In the genomic region with DNA sequence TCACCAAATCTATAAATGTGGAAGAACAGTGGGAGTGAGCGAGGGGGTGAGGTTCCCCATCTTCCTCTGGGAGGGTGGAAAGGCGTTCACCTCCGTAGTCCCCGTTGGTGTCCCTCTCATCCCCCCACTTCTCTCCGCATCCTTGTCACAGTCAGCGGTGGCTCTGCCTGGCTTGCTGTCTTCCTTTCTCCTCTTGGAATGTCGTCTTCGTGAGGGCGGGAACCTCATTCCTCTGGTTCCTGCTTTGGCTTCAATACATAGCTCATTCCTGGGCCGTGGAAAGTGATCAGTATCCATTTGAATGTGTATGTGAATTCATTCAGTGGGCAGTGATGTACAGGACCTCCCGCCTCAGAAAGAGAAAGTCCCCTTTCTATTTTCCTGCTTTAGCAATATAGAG, we compare ENCODE assay signal across 2 cellular contexts.
TF ChIP-seq lines count a peak whose summit lies in the region.

No MANE protein-coding gene starts in this region.

TF ChIP-seq in GM23338, 12 proteins besides CTCF, POLR2A, EP300 and RAD21 (continued from another document):
- TF ChIP-seq, protein P1, sequence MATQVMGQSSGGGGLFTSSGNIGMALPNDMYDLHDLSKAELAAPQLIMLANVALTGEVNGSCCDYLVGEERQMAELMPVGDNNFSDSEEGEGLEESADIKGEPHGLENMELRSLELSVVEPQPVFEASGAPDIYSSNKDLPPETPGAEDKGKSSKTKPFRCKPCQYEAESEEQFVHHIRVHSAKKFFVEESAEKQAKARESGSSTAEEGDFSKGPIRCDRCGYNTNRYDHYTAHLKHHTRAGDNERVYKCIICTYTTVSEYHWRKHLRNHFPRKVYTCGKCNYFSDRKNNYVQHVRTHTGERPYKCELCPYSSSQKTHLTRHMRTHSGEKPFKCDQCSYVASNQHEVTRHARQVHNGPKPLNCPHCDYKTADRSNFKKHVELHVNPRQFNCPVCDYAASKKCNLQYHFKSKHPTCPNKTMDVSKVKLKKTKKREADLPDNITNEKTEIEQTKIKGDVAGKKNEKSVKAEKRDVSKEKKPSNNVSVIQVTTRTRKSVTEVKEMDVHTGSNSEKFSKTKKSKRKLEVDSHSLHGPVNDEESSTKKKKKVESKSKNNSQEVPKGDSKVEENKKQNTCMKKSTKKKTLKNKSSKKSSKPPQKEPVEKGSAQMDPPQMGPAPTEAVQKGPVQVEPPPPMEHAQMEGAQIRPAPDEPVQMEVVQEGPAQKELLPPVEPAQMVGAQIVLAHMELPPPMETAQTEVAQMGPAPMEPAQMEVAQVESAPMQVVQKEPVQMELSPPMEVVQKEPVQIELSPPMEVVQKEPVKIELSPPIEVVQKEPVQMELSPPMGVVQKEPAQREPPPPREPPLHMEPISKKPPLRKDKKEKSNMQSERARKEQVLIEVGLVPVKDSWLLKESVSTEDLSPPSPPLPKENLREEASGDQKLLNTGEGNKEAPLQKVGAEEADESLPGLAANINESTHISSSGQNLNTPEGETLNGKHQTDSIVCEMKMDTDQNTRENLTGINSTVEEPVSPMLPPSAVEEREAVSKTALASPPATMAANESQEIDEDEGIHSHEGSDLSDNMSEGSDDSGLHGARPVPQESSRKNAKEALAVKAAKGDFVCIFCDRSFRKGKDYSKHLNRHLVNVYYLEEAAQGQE (IDR thresholded peaks at IDR 0.05; ENCODE audit: unreplicated experiment) = no peak
- TF ChIP-seq POLR2AphosphoS5 (IDR thresholded peaks at IDR 0.05; ENCODE audit: low read depth) (no peak), NANOG (IDR thresholded peaks at IDR 0.05; ENCODE audit: borderline replicate concordance) (no peak), JUNB (IDR thresholded peaks at IDR 0.05; ENCODE audit: unreplicated experiment) (no peak), STAT1 (IDR thresholded peaks at IDR 0.05; ENCODE audit: unreplicated experiment) (no peak), ZNF114 (CRISPR knock-in tag; IDR thresholded peaks at IDR 0.05) (no peak), EZH2 (IDR thresholded peaks at IDR 0.05; ENCODE audit: low read depth, unreplicated experiment) (no peak)
- TF ChIP-seq, protein P2, sequence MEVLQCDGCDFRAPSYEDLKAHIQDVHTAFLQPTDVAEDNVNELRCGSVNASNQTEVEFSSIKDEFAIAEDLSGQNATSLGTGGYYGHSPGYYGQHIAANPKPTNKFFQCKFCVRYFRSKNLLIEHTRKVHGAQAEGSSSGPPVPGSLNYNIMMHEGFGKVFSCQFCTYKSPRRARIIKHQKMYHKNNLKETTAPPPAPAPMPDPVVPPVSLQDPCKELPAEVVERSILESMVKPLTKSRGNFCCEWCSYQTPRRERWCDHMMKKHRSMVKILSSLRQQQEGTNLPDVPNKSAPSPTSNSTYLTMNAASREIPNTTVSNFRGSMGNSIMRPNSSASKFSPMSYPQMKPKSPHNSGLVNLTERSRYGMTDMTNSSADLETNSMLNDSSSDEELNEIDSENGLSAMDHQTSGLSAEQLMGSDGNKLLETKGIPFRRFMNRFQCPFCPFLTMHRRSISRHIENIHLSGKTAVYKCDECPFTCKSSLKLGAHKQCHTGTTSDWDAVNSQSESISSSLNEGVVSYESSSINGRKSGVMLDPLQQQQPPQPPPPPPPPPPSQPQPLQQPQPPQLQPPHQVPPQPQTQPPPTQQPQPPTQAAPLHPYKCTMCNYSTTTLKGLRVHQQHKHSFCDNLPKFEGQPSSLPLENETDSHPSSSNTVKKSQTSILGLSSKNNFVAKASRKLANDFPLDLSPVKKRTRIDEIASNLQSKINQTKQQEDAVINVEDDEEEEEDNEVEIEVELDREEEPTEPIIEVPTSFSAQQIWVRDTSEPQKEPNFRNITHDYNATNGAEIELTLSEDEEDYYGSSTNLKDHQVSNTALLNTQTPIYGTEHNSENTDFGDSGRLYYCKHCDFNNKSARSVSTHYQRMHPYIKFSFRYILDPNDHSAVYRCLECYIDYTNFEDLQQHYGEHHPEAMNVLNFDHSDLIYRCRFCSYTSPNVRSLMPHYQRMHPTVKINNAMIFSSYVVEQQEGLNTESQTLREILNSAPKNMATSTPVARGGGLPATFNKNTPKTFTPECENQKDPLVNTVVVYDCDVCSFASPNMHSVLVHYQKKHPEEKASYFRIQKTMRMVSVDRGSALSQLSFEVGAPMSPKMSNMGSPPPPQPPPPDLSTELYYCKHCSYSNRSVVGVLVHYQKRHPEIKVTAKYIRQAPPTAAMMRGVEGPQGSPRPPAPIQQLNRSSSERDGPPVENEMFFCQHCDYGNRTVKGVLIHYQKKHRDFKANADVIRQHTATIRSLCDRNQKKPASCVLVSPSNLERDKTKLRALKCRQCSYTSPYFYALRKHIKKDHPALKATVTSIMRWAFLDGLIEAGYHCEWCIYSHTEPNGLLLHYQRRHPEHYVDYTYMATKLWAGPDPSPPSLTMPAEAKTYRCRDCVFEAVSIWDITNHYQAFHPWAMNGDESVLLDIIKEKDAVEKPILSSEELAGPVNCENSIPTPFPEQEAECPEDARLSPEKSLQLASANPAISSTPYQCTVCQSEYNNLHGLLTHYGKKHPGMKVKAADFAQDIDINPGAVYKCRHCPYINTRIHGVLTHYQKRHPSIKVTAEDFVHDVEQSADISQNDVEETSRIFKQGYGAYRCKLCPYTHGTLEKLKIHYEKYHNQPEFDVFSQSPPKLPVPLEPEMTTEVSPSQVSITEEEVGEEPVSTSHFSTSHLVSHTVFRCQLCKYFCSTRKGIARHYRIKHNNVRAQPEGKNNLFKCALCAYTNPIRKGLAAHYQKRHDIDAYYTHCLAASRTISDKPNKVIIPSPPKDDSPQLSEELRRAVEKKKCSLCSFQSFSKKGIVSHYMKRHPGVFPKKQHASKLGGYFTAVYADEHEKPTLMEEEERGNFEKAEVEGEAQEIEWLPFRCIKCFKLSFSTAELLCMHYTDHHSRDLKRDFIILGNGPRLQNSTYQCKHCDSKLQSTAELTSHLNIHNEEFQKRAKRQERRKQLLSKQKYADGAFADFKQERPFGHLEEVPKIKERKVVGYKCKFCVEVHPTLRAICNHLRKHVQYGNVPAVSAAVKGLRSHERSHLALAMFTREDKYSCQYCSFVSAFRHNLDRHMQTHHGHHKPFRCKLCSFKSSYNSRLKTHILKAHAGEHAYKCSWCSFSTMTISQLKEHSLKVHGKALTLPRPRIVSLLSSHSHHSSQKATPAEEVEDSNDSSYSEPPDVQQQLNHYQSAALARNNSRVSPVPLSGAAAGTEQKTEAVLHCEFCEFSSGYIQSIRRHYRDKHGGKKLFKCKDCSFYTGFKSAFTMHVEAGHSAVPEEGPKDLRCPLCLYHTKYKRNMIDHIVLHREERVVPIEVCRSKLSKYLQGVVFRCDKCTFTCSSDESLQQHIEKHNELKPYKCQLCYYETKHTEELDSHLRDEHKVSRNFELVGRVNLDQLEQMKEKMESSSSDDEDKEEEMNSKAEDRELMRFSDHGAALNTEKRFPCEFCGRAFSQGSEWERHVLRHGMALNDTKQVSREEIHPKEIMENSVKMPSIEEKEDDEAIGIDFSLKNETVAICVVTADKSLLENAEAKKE (CRISPR knock-in tag; IDR thresholded peaks at IDR 0.05) = no peak
- TF ChIP-seq, protein P3, sequence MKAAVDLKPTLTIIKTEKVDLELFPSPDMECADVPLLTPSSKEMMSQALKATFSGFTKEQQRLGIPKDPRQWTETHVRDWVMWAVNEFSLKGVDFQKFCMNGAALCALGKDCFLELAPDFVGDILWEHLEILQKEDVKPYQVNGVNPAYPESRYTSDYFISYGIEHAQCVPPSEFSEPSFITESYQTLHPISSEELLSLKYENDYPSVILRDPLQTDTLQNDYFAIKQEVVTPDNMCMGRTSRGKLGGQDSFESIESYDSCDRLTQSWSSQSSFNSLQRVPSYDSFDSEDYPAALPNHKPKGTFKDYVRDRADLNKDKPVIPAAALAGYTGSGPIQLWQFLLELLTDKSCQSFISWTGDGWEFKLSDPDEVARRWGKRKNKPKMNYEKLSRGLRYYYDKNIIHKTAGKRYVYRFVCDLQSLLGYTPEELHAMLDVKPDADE (IDR thresholded peaks at IDR 0.05) = no peak

TF ChIP-seq in WTC11, 78 proteins besides CTCF, POLR2A, EP300 and RAD21 (continued from another document):
- TF ChIP-seq, protein P4, sequence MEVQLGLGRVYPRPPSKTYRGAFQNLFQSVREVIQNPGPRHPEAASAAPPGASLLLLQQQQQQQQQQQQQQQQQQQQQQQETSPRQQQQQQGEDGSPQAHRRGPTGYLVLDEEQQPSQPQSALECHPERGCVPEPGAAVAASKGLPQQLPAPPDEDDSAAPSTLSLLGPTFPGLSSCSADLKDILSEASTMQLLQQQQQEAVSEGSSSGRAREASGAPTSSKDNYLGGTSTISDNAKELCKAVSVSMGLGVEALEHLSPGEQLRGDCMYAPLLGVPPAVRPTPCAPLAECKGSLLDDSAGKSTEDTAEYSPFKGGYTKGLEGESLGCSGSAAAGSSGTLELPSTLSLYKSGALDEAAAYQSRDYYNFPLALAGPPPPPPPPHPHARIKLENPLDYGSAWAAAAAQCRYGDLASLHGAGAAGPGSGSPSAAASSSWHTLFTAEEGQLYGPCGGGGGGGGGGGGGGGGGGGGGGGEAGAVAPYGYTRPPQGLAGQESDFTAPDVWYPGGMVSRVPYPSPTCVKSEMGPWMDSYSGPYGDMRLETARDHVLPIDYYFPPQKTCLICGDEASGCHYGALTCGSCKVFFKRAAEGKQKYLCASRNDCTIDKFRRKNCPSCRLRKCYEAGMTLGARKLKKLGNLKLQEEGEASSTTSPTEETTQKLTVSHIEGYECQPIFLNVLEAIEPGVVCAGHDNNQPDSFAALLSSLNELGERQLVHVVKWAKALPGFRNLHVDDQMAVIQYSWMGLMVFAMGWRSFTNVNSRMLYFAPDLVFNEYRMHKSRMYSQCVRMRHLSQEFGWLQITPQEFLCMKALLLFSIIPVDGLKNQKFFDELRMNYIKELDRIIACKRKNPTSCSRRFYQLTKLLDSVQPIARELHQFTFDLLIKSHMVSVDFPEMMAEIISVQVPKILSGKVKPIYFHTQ (CRISPR knock-in tag; IDR thresholded peaks at IDR 0.05) = no peak
- TF ChIP-seq JUN (CRISPR knock-in tag; IDR thresholded peaks at IDR 0.05) (no peak), NR2C2 (CRISPR knock-in tag; IDR thresholded peaks at IDR 0.05) (no peak), ATF1 (CRISPR knock-in tag; IDR thresholded peaks at IDR 0.05) (no peak), GRHL2 (CRISPR knock-in tag; IDR thresholded peaks at IDR 0.05; ENCODE audit: insufficient replicate concordance, severe bottlenecking) (no peak), SMAD3 (CRISPR knock-in tag; IDR thresholded peaks at IDR 0.05; ENCODE audit: borderline replicate concordance) (no peak), ZBTB21 (CRISPR knock-in tag; IDR thresholded peaks at IDR 0.05; ENCODE audit: borderline replicate concordance) (no peak), HMGA2 (CRISPR knock-in tag; IDR thresholded peaks at IDR 0.05) (no peak), PRRX2 (CRISPR knock-in tag; IDR thresholded peaks at IDR 0.05) (no peak), SP1 (CRISPR knock-in tag; conservative IDR thresholded peaks at IDR 0.05) (no peak), ZNF121 (CRISPR knock-in tag; IDR thresholded peaks at IDR 0.05) (no peak), ZNF317 (CRISPR knock-in tag; IDR thresholded peaks at IDR 0.05; ENCODE audit: borderline replicate concordance, low read depth) (no peak)
- TF ChIP-seq, protein P5, sequence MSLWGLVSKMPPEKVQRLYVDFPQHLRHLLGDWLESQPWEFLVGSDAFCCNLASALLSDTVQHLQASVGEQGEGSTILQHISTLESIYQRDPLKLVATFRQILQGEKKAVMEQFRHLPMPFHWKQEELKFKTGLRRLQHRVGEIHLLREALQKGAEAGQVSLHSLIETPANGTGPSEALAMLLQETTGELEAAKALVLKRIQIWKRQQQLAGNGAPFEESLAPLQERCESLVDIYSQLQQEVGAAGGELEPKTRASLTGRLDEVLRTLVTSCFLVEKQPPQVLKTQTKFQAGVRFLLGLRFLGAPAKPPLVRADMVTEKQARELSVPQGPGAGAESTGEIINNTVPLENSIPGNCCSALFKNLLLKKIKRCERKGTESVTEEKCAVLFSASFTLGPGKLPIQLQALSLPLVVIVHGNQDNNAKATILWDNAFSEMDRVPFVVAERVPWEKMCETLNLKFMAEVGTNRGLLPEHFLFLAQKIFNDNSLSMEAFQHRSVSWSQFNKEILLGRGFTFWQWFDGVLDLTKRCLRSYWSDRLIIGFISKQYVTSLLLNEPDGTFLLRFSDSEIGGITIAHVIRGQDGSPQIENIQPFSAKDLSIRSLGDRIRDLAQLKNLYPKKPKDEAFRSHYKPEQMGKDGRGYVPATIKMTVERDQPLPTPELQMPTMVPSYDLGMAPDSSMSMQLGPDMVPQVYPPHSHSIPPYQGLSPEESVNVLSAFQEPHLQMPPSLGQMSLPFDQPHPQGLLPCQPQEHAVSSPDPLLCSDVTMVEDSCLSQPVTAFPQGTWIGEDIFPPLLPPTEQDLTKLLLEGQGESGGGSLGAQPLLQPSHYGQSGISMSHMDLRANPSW (CRISPR knock-in tag; conservative IDR thresholded peaks at IDR 0.05; ENCODE audit: low read depth) = no peak
- TF ChIP-seq, protein P6, sequence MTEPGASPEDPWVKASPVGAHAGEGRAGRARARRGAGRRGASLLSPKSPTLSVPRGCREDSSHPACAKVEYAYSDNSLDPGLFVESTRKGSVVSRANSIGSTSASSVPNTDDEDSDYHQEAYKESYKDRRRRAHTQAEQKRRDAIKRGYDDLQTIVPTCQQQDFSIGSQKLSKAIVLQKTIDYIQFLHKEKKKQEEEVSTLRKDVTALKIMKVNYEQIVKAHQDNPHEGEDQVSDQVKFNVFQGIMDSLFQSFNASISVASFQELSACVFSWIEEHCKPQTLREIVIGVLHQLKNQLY (CRISPR knock-in tag; IDR thresholded peaks at IDR 0.05) = no peak
- TF ChIP-seq, protein P7, sequence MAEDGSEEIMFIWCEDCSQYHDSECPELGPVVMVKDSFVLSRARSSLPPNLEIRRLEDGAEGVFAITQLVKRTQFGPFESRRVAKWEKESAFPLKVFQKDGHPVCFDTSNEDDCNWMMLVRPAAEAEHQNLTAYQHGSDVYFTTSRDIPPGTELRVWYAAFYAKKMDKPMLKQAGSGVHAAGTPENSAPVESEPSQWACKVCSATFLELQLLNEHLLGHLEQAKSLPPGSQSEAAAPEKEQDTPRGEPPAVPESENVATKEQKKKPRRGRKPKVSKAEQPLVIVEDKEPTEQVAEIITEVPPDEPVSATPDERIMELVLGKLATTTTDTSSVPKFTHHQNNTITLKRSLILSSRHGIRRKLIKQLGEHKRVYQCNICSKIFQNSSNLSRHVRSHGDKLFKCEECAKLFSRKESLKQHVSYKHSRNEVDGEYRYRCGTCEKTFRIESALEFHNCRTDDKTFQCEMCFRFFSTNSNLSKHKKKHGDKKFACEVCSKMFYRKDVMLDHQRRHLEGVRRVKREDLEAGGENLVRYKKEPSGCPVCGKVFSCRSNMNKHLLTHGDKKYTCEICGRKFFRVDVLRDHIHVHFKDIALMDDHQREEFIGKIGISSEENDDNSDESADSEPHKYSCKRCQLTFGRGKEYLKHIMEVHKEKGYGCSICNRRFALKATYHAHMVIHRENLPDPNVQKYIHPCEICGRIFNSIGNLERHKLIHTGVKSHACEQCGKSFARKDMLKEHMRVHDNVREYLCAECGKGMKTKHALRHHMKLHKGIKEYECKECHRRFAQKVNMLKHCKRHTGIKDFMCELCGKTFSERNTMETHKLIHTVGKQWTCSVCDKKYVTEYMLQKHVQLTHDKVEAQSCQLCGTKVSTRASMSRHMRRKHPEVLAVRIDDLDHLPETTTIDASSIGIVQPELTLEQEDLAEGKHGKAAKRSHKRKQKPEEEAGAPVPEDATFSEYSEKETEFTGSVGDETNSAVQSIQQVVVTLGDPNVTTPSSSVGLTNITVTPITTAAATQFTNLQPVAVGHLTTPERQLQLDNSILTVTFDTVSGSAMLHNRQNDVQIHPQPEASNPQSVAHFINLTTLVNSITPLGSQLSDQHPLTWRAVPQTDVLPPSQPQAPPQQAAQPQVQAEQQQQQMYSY (CRISPR knock-in tag; IDR thresholded peaks at IDR 0.05) = no peak
